1 cellular context compared by ENCODE assay signal in genomic region chr21:44299458-44300261, GRCh38.
TF ChIP-seq lines count a peak whose summit lies in the region.

TSS of gene PFKL (plus strand) at chr21:44300053. CDS start at chr21:44300106, 53 bp downstream.

TF ChIP-seq in HepG2, 621 proteins besides CTCF, POLR2A, EP300 and RAD21 (continued from another document and continues in another):
- no peak for TF ChIP-seq ARID3A (IDR thresholded peaks at IDR 0.05; ENCODE audit: low read depth, low read length)
- TF ChIP-seq HOMEZ (CRISPR knock-in tag; IDR thresholded peaks at IDR 0.05; ENCODE audit: low read depth) = no peak
- TF ChIP-seq POLR2AphosphoS2 (IDR thresholded peaks at IDR 0.05; ENCODE audit: low read depth, low read length) = no peak
- no peak for TF ChIP-seq ZNF296 (CRISPR knock-in tag; conservative IDR thresholded peaks at IDR 0.05)
- 0 out of 2 replicates have a peak, but pooled peaks have one; percentile 31 for TF ChIP-seq SRY (CRISPR knock-in tag; IDR thresholded peaks at IDR 0.05)
- TF ChIP-seq AKAP8 (CRISPR knock-in tag; IDR thresholded peaks at IDR 0.05) = no peak
- TF ChIP-seq RFX3 (CRISPR knock-in tag; IDR thresholded peaks at IDR 0.05) = no peak
- no peak for TF ChIP-seq RORA (CRISPR knock-in tag; IDR thresholded peaks at IDR 0.05)
- TF ChIP-seq MZF1 (CRISPR knock-in tag; IDR thresholded peaks at IDR 0.05; ENCODE audit: borderline replicate concordance) = no peak
- TF ChIP-seq ZNF646 (CRISPR knock-in tag; IDR thresholded peaks at IDR 0.05) = 0 out of 2 replicates have a peak, but pooled peaks have one; percentile 19
- no peak for TF ChIP-seq ZNF367 (CRISPR knock-in tag; IDR thresholded peaks at IDR 0.05; ENCODE audit: borderline replicate concordance)
- TF ChIP-seq ZFP36 (IDR thresholded peaks at IDR 0.05; ENCODE audit: borderline replicate concordance, low read depth, low read length, partially characterized antibody) = no peak
- TF ChIP-seq HIVEP1 (CRISPR knock-in tag; IDR thresholded peaks at IDR 0.05) = no peak
- peak; percentile 66 for TF ChIP-seq POLR2AphosphoS5 (IDR thresholded peaks at IDR 0.05; ENCODE audit: low read depth, low read length)
- 0 out of 2 replicates have a peak, but pooled peaks have one; percentile 25 for TF ChIP-seq CC2D1A (CRISPR knock-in tag; IDR thresholded peaks at IDR 0.05)
- TF ChIP-seq SOX6 (IDR thresholded peaks at IDR 0.05) = no peak
- TF ChIP-seq SOX6 (CRISPR knock-in tag; IDR thresholded peaks at IDR 0.05) = 0 out of 2 replicates have a peak, but pooled peaks have one; percentile 18
- peak; percentile 24; the same call in 1 of the 3 replicates for TF ChIP-seq MXI1 (IDR thresholded peaks at IDR 0.05; ENCODE audit: borderline replicate concordance, low read depth, low read length)
- TF ChIP-seq SALL1 (CRISPR knock-in tag; IDR thresholded peaks at IDR 0.05) = peak; percentile 24; the same call in 1 of the 2 replicates
- no peak for TF ChIP-seq NBN (conservative IDR thresholded peaks at IDR 0.05)
- no peak for TF ChIP-seq NFE2 (CRISPR knock-in tag; IDR thresholded peaks at IDR 0.05)
- TF ChIP-seq ZSCAN30 (CRISPR knock-in tag; IDR thresholded peaks at IDR 0.05) = 0 out of 2 replicates have a peak, but pooled peaks have one; percentile 70
- no peak for TF ChIP-seq ZUFSP (CRISPR knock-in tag; IDR thresholded peaks at IDR 0.05; ENCODE audit: borderline replicate concordance)
- TF ChIP-seq ZNF350 (CRISPR knock-in tag; IDR thresholded peaks at IDR 0.05; ENCODE audit: borderline replicate concordance, low read depth) = no peak; the same call in 1 of the 2 replicates
- no peak for TF ChIP-seq CBX1 (IDR thresholded peaks at IDR 0.05; ENCODE audit: low read depth)
- TF ChIP-seq CREB3 (CRISPR knock-in tag; IDR thresholded peaks at IDR 0.05) = no peak
- peak; percentile 67 for TF ChIP-seq ZNF451 (CRISPR knock-in tag; IDR thresholded peaks at IDR 0.05)
- peak; percentile 32 for TF ChIP-seq HDAC2 (CRISPR knock-in tag; IDR thresholded peaks at IDR 0.05)
- no peak for TF ChIP-seq MAFK (conservative IDR thresholded peaks at IDR 0.05 in 1 of 2, IDR thresholded peaks at IDR 0.05 in 1 of 2; ENCODE audit: low read length in 2 of 2)
- TF ChIP-seq SATB2 (CRISPR knock-in tag; IDR thresholded peaks at IDR 0.05) = no peak
- TF ChIP-seq ZNF709 (CRISPR knock-in tag; IDR thresholded peaks at IDR 0.05) = no peak; the same call in 1 of the 2 replicates
- no peak for TF ChIP-seq GZF1 (CRISPR knock-in tag; IDR thresholded peaks at IDR 0.05)
- no peak for TF ChIP-seq EHMT2 (IDR thresholded peaks at IDR 0.05; ENCODE audit: borderline replicate concordance, low read depth, low read length)
- no peak for TF ChIP-seq ETV6 (CRISPR knock-in tag; conservative IDR thresholded peaks at IDR 0.05)
- TF ChIP-seq PHF8 (CRISPR knock-in tag; IDR thresholded peaks at IDR 0.05) = peak; percentile 60
- no peak for TF ChIP-seq ZNF512 (CRISPR knock-in tag; IDR thresholded peaks at IDR 0.05)
- peak; percentile 37; the same call in 1 of the 2 replicates for TF ChIP-seq NAIF1 (CRISPR knock-in tag; IDR thresholded peaks at IDR 0.05; ENCODE audit: borderline replicate concordance)
- TF ChIP-seq ZBTB7B (CRISPR knock-in tag; IDR thresholded peaks at IDR 0.05) = peak; percentile 61; the same call in 1 of the 2 replicates
- no peak for TF ChIP-seq PRDM10 (CRISPR knock-in tag; IDR thresholded peaks at IDR 0.05; ENCODE audit: low read depth)
- 0 out of 2 replicates have a peak, but pooled peaks have one; percentile 81 for TF ChIP-seq ZNF724P (CRISPR knock-in tag; IDR thresholded peaks at IDR 0.05; ENCODE audit: borderline replicate concordance)
- no peak for TF ChIP-seq ZNF761 (CRISPR knock-in tag; conservative IDR thresholded peaks at IDR 0.05)
- no peak for TF ChIP-seq ZBTB46 (CRISPR knock-in tag; IDR thresholded peaks at IDR 0.05; ENCODE audit: borderline replicate concordance)
